Comparison of ENCODE assay signal across 23 cellular contexts in the genomic region with DNA sequence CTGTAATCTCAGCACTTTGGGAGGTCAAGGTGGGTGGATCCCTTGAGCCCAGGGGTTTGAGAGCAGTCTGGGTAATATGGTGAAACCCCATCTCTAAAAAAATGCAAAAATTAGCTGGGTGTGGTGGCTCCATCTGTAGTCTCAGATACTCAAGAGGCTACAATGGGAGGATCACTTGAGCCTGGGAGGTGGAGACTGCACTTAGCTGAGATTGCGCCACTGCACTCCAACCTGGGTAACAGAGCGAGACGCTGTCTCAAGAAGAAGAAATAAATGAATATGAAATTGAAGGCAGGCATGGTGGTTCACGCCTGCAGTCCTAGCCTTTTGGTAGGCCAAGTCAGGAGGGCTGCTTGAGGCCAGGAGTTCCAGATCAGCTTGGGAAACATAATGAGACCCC. TPM values are rescaled to one million over a fixed set of nuclear protein-coding genes. Genes with fewer than 3 reads are reported as not detected.
DNase-seq lines count a peak whose midpoint lies in the region; ATAC-seq and TF ChIP-seq lines count a peak whose summit lies in the region.
"Had no signal": no experiment of that assay in that cellular context is flagged by ENCODE, and none has a peak within 500 bp of the region (broad histone marks: within the 10 kb centered on the region; RNA-seq: fewer than 3 reads in every experiment).

No MANE protein-coding gene starts in this region.

- H3K4me3 ChIP-seq in endodermal cell (ENCODE audit: low read length) (no peak overlapping the region), thyroid gland (replicated peaks in 1 of 3) (no peak overlapping the region), uterus (no peak overlapping the region), MG63 (no peak overlapping the region)
- H3K4me3 ChIP-seq: left ventricle myocardium inferior, pancreas, SJSA1, transverse colon had no signal

- peaks cover 37% of the 10 kb centered on the region for H3K4me1 Mint-ChIP-seq in activated naive CD8-positive, alpha-beta T cell (ENCODE audit: low read depth)
- peaks cover 30% of the 10 kb centered on the region for H3K4me1 Mint-ChIP-seq in activated naive CD8-positive, alpha-beta T cell treated with anti-CD3 and anti-CD28 coated beads, Interleukin-2, amount 50 U/mL, for 24 hours
- peaks cover 20% of the 10 kb centered on the region for H3K4me1 Mint-ChIP-seq in endodermal cell

- peak overlapping the region; percentile 67 for H3K27ac Mint-ChIP-seq in activated naive CD8-positive, alpha-beta T cell
- no peak overlapping the region for H3K27ac Mint-ChIP-seq in activated naive CD8-positive, alpha-beta T cell treated with anti-CD3 and anti-CD28 coated beads, Interleukin-2, amount 50 U/mL, for 24 hours
- H3K27ac Mint-ChIP-seq in endodermal cell, result peak overlapping the region; percentile 37
- H3K27ac Mint-ChIP-seq: activated CD8-positive, alpha-beta memory T cell treated with anti-CD3 and anti-CD28 coated beads, Interleukin-2, amount 10 ng/mL, durations not matched to agents 7 days and 5 days had no signal

- 97 to 100% methylated on average over 4 of the region's 4 CpGs for WGBS in endodermal cell (ENCODE audit: insufficient coverage in 1 of 2, insufficient read length in 1 of 2), 2 experiments
- WGBS in thyroid gland, 2 donors, result 67 to 75% methylated on average over 4 of the region's 4 CpGs

- H3K36me3 Mint-ChIP-seq in activated naive CD8-positive, alpha-beta T cell, result peaks cover 3% of the 10 kb centered on the region
- H3K36me3 Mint-ChIP-seq in activated naive CD8-positive, alpha-beta T cell treated with anti-CD3 and anti-CD28 coated beads, Interleukin-2, amount 50 U/mL, for 24 hours (ENCODE audit: low read depth), result peaks cover 12% of the 10 kb centered on the region
- H3K36me3 Mint-ChIP-seq in endodermal cell (ENCODE audit: low read depth), result peaks cover 19% of the 10 kb centered on the region

- H3K9me3 ChIP-seq in endodermal cell (ENCODE audit: control insufficient read depth, low read length), result no peaks in the 10 kb centered on the region
- H3K9me3 ChIP-seq in thyroid gland, result no peaks in the 10 kb centered on the region
- H3K9me3 ChIP-seq in uterus, result no peaks in the 10 kb centered on the region
- H3K9me3 ChIP-seq in MG63, result no peaks in the 10 kb centered on the region
- H3K9me3 ChIP-seq: left ventricle myocardium inferior, pancreas, SJSA1, transverse colon had no signal

- no peak for ATAC-seq in activated naive CD8-positive, alpha-beta T cell treated with anti-CD3 and anti-CD28 coated beads, Interleukin-2, amount 50 U/mL, for 24 hours
- ATAC-seq: activated CD8-positive, alpha-beta memory T cell treated with anti-CD3 and anti-CD28 coated beads, Interleukin-2, amount 10 ng/mL, durations not matched to agents 7 days and 5 days; Panc1 had no signal

- no peak for TF ChIP-seq POLR2A in thyroid gland (IDR thresholded peaks at IDR 0.05)
- no peak for TF ChIP-seq POLR2A in uterus (IDR thresholded peaks at IDR 0.05)

- DNase-seq in activated naive CD8-positive, alpha-beta T cell treated with anti-CD3 and anti-CD28 coated beads, Interleukin-2, amount 50 U/mL, for 24 hours, result no peak
- DNase-seq in NCI-H69 (lab: John Stamatoyannopoulos, UW) (peak; percentile 10), endodermal cell (no peak), thyroid gland (peak; percentile 44 to 45), OCI-M1 (lab: John Stamatoyannopoulos, UW) (no peak), uterus (no peak), MG63 (no peak)
- DNase-seq: activated CD4-positive, CD25-positive, alpha-beta regulatory T cell; activated CD8-positive, alpha-beta memory T cell treated with anti-CD3 and anti-CD28 coated beads, Interleukin-2, amount 10 ng/mL, durations not matched to agents 7 days and 5 days; activated gamma-delta T cell treated with Interleukin-2 at 50 U/mL for 16 hours; AML-193; glutamatergic neuron; Kasumi-1; left ventricle myocardium inferior; NCI-H1105; NCI-H2107; stimulated activated CD4-positive, alpha-beta T cell treated with anti-CD3 and anti-CD28 coated beads, Interleukin-1b, Interleukin-23, amount 100 ng/mL, for 48 hours; transverse colon had no signal

- H3K27me3 ChIP-seq in endodermal cell (ENCODE audit: control insufficient read depth, insufficient read depth, low read length, poor library complexity, severe bottlenecking) (no peaks in the 10 kb centered on the region), thyroid gland (no peaks in the 10 kb centered on the region), uterus (no peaks in the 10 kb centered on the region), MG63 (no peaks in the 10 kb centered on the region)
- H3K27me3 ChIP-seq: pancreas, SJSA1, transverse colon had no signal

- H3K27me3 Mint-ChIP-seq in activated naive CD8-positive, alpha-beta T cell, result no peaks in the 10 kb centered on the region
- H3K27me3 Mint-ChIP-seq in activated naive CD8-positive, alpha-beta T cell treated with anti-CD3 and anti-CD28 coated beads, Interleukin-2, amount 50 U/mL, for 24 hours, result no peaks in the 10 kb centered on the region
- H3K27me3 Mint-ChIP-seq in endodermal cell (ENCODE audit: insufficient read depth), result no peaks in the 10 kb centered on the region
- H3K27me3 Mint-ChIP-seq: activated CD8-positive, alpha-beta memory T cell treated with anti-CD3 and anti-CD28 coated beads, Interleukin-2, amount 10 ng/mL, durations not matched to agents 7 days and 5 days; stimulated activated naive CD8-positive, alpha-beta T cell treated with anti-CD3 and anti-CD28 coated beads, Interleukin-15, Interleukin-2, amounts not matched to agents 100 ng/mL and 50 ng/mL, for 24 hours had no signal

- H3K9me3 Mint-ChIP-seq in activated naive CD8-positive, alpha-beta T cell (ENCODE audit: low read depth), result no peaks in the 10 kb centered on the region
- H3K9me3 Mint-ChIP-seq in activated naive CD8-positive, alpha-beta T cell treated with anti-CD3 and anti-CD28 coated beads, Interleukin-2, amount 50 U/mL, for 24 hours, result no peaks in the 10 kb centered on the region
- no peaks in the 10 kb centered on the region for H3K9me3 Mint-ChIP-seq in endodermal cell
- H3K9me3 Mint-ChIP-seq: stimulated activated naive CD8-positive, alpha-beta T cell treated with anti-CD3 and anti-CD28 coated beads, Interleukin-15, Interleukin-2, amounts not matched to agents 100 ng/mL and 50 ng/mL, for 24 hours had no signal

- intact Hi-C loops in thyroid gland (cut with DNase I) (no loop called here), uterus (cut with DNase I; ENCODE audit: low total_unique reads) (no loop called here)

- H3K27ac ChIP-seq in endodermal cell (ENCODE audit: low read depth, low read length) (no peak overlapping the region), thyroid gland (no peak overlapping the region), uterus (no peak overlapping the region)
- H3K27ac ChIP-seq: SJSA1 had no signal

- H3K4me3 Mint-ChIP-seq in activated naive CD8-positive, alpha-beta T cell, result no peak overlapping the region
- H3K4me3 Mint-ChIP-seq in activated naive CD8-positive, alpha-beta T cell treated with anti-CD3 and anti-CD28 coated beads, Interleukin-2, amount 50 U/mL, for 24 hours, result no peak overlapping the region
- H3K4me3 Mint-ChIP-seq in endodermal cell, result no peak overlapping the region
- H3K4me3 Mint-ChIP-seq: activated CD8-positive, alpha-beta memory T cell treated with anti-CD3 and anti-CD28 coated beads, Interleukin-2, amount 10 ng/mL, durations not matched to agents 7 days and 5 days; stimulated activated naive CD8-positive, alpha-beta T cell treated with anti-CD3 and anti-CD28 coated beads, Interleukin-15, Interleukin-2, amounts not matched to agents 100 ng/mL and 50 ng/mL, for 24 hours had no signal

- H3K36me3 ChIP-seq in endodermal cell (ENCODE audit: control insufficient read depth, insufficient read depth, low read length) (peaks cover 5% of the 10 kb centered on the region), thyroid gland (no peaks in the 10 kb centered on the region), uterus (no peaks in the 10 kb centered on the region), MG63 (peaks cover 6% of the 10 kb centered on the region)
- H3K36me3 ChIP-seq: pancreas, transverse colon had no signal

- H3K4me1 ChIP-seq in endodermal cell (ENCODE audit: control insufficient read depth, insufficient read depth, low read length), result no peaks in the 10 kb centered on the region
- H3K4me1 ChIP-seq in thyroid gland, result peaks cover 18 to 32% of the 10 kb centered on the region in 2 donors
- peaks cover 0 to 3% of the 10 kb centered on the region in 2 donors for H3K4me1 ChIP-seq in uterus

- no peak overlapping the region for H3K9ac ChIP-seq in endodermal cell (ENCODE audit: extremely low read depth, low read length, poor library complexity, severe bottlenecking)

- TF ChIP-seq CTCF in endodermal cell (conservative IDR thresholded peaks at IDR 0.05) (no peak), thyroid gland (IDR thresholded peaks at IDR 0.05) (no peak), uterus (IDR thresholded peaks at IDR 0.05) (no peak)

RNA-seq across cellular contexts. Expression of gene MAML1, which starts 21.4 kb away (rescaled TPM):
- total RNA-seq in endodermal cell (10 to 100 TPM; 38.9 to 41.4 TPM), thyroid gland (10 to 100 TPM; 27.3 to 46.7 (median 28.0) TPM), uterus (10 to 100 TPM; 19.7 to 44.1 (median 21.4) TPM)
- 43.0 TPM for polyA plus RNA-seq in endodermal cell (2013, experiment 1 of 2)
- 45.7 TPM for polyA plus RNA-seq in endodermal cell (2013, experiment 2 of 2)
- total RNA-seq in MG63 (2014; rRNA removed; shearing (Covaris generic); ENCODE audit: low replicate concordance), result 10.6 and 21.3 TPM in 2 replicates

RNA-seq across cellular contexts. Expression of gene LTC4S, which starts 39.8 kb away (rescaled TPM):
- 1 to 10 TPM; 5.7 to 6.3 TPM for total RNA-seq in endodermal cell
- polyA plus RNA-seq in endodermal cell (2013, experiment 1 of 2), result 1.4 TPM
- 1.6 TPM for polyA plus RNA-seq in endodermal cell (2013, experiment 2 of 2)
- 10 to 100 TPM in 2 of 4 donors, 1 to 10 TPM in 2; 6.4 to 28.2 (median 15.9) TPM for total RNA-seq in thyroid gland
- 10 to 100 TPM in 2 of 4 donors, 1 to 10 TPM in 1, not detected in 1; 4.1 to 22.9 (median 13.6) TPM for total RNA-seq in uterus
- total RNA-seq in MG63 (2014; rRNA removed; shearing (Covaris generic); ENCODE audit: low replicate concordance), result 1.7 TPM in 1 of 2 replicates, not detected in the other

RNA-seq across cellular contexts. Expression of gene MGAT4B, which starts 52.6 kb away (rescaled TPM):
- total RNA-seq in endodermal cell (100 to 1,000 TPM; 165 to 177 TPM), thyroid gland (100 to 1,000 TPM in 2 of 4 donors, 10 to 100 TPM in 2; 83.6 to 108 (median 102) TPM), uterus (10 to 100 TPM; 31.8 to 87.4 (median 66.4) TPM)
- polyA plus RNA-seq in endodermal cell (2013, experiment 1 of 2), result 75.1 TPM
- 66.4 TPM for polyA plus RNA-seq in endodermal cell (2013, experiment 2 of 2)
- 149 and 238 TPM in 2 replicates for total RNA-seq in MG63 (2014; rRNA removed; shearing (Covaris generic); ENCODE audit: low replicate concordance)

RNA-seq across cellular contexts. Expression of gene CANX, which starts 55.3 kb away (rescaled TPM):
- total RNA-seq in endodermal cell (100 to 1,000 TPM; 389 to 615 TPM), thyroid gland (100 to 1,000 TPM; 561 to 949 (median 856) TPM), uterus (100 to 1,000 TPM; 155 to 550 (median 392) TPM)
- polyA plus RNA-seq in endodermal cell (2013, experiment 1 of 2), result 314 TPM
- 288 TPM for polyA plus RNA-seq in endodermal cell (2013, experiment 2 of 2)
- 1,325 and 1,676 TPM in 2 replicates for total RNA-seq in MG63 (2014; rRNA removed; shearing (Covaris generic); ENCODE audit: low replicate concordance)

Comparison
In these comparisons a context has a peak if more than half of its experiments do, and no peak if none do; other contexts are left out.
1. DNase-seq: peak in NCI-H69 (single experiment) and thyroid gland (2 of 2); none in activated naive CD8-positive, alpha-beta T cell treated with anti-CD3 and anti-CD28 coated beads, Interleukin-2, amount 50 U/mL, for 24 hours (single experiment), endodermal cell (single experiment), OCI-M1 (single experiment), uterus (0 of 2) and MG63 (single experiment).